In the genomic region with DNA sequence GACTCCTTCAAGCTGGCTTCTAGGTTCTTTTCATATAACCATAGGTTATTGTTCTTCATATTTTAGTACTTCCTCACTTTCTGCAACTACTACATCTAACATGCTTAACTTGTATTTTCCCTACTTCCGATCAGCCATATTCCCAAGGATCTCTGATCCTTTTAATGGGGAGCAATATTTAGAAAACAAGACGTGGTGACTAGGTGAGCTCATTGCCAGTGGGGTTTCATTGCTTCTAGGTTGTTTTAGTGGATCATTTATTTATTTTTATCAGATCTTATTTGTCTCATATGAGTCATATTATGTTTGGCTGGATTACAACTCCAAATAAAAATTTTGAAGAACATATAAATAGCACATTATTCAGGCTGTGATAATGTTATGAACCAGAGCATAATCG, we compare ENCODE assay signal across 19 cellular contexts.
"Had no signal": no experiment of that assay in that cellular context is flagged by ENCODE, and none has a peak within 500 bp of the region (broad histone marks: within the 10 kb centered on the region; RNA-seq: fewer than 3 reads in every experiment).

No MANE protein-coding gene starts in this region.

- H3K9me3 ChIP-seq: colonic mucosa, esophagus squamous epithelium, lower lobe of right lung, ovary, right lobe of liver, thyroid gland, vagina had no signal

- H3K36me3 ChIP-seq: colonic mucosa, esophagus squamous epithelium, lower lobe of right lung, ovary, right lobe of liver, stomach, thyroid gland, vagina had no signal

- H3K4me3 ChIP-seq: colonic mucosa, esophagus squamous epithelium, lower lobe of right lung, ovary, right lobe of liver, stomach, thyroid gland, vagina had no signal

- H3K27ac ChIP-seq: colonic mucosa, esophagus squamous epithelium, lower lobe of right lung, ovary, right lobe of liver, stomach, thyroid gland, vagina had no signal

- DNase-seq: colonic mucosa; effector memory CD4-positive, alpha-beta T cell; esophagus squamous epithelium; hypothalamus; immature natural killer cell; left ventricle myocardium superior; lower lobe of right lung; natural killer cell; occipital lobe; ovary; retina; right lobe of liver; stimulated activated CD4-positive, alpha-beta T cell treated with anti-CD3 and anti-CD28 coated beads, Interleukin-2, amount 100 ng/mL, for 24 hours; stimulated activated CD4-positive, alpha-beta T cell treated with anti-CD3 and anti-CD28 coated beads, Interleukin-4, amount 100 ng/mL, for 24 hours; stimulated activated naive CD4-positive, alpha-beta T cell treated with Interleukin-2 at 50 U/mL for 16 hours; stomach; thyroid gland; trophoblast cell had no signal

- H3K4me1 ChIP-seq: colonic mucosa, esophagus squamous epithelium, lower lobe of right lung, right lobe of liver, stomach, thyroid gland, vagina had no signal

- H3K27me3 ChIP-seq: colonic mucosa, esophagus squamous epithelium, ovary, right lobe of liver, stomach, thyroid gland, vagina had no signal
